Comparison of ENCODE assay signal across 1 cellular context in the genomic region with DNA sequence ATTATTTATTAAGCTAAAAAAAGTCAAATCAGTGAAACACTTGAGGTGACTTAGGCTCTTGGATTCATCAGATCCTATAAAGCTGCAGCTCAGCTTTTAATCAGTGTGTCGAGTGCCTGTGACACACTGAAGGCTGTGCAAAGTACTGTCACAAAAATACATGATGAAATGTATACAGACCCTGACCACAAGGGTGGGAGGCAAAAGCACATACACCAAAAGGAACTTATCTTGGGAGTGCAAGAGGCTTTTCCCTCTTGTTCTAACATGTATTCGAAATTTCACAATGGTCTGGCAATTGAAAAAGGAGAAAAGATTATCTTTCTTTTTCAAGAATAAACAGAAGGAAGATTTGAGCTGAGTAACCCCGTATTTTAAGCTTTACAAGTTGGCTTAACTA.
TF ChIP-seq lines count a peak whose summit lies in the region.

No MANE protein-coding gene starts in this region.

TF ChIP-seq in K562, 482 proteins besides CTCF, POLR2A, EP300 and RAD21 (continued from another document and continues in another):
- TF ChIP-seq, protein P1, sequence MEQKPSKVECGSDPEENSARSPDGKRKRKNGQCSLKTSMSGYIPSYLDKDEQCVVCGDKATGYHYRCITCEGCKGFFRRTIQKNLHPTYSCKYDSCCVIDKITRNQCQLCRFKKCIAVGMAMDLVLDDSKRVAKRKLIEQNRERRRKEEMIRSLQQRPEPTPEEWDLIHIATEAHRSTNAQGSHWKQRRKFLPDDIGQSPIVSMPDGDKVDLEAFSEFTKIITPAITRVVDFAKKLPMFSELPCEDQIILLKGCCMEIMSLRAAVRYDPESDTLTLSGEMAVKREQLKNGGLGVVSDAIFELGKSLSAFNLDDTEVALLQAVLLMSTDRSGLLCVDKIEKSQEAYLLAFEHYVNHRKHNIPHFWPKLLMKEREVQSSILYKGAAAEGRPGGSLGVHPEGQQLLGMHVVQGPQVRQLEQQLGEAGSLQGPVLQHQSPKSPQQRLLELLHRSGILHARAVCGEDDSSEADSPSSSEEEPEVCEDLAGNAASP (IDR thresholded peaks at IDR 0.05): no peak
- TF ChIP-seq ZNF217 (CRISPR knock-in tag; IDR thresholded peaks at IDR 0.05) (no peak), NR3C1 (CRISPR knock-in tag; IDR thresholded peaks at IDR 0.05) (no peak), ATF4 (CRISPR knock-in tag; IDR thresholded peaks at IDR 0.05) (peak; percentile 70; the same call in 1 of the 2 replicates), KLF16 (IDR thresholded peaks at IDR 0.05) (peak; percentile 27; the same call in 1 of the 2 replicates), FOXP4 (CRISPR knock-in tag; IDR thresholded peaks at IDR 0.05; ENCODE audit: borderline replicate concordance) (no peak), E4F1 (CRISPR knock-in tag; IDR thresholded peaks at IDR 0.05; ENCODE audit: borderline replicate concordance) (no peak), ETS2 (tag; IDR thresholded peaks at IDR 0.05; ENCODE audit: borderline replicate concordance, poor library complexity, severe bottlenecking) (no peak), HLTF (IDR thresholded peaks at IDR 0.05) (no peak), CC2D1A (IDR thresholded peaks at IDR 0.05) (no peak), BDP1 (IDR thresholded peaks at IDR 0.05; ENCODE audit: insufficient read depth, insufficient read length) (no peak), PHF8 (IDR thresholded peaks at IDR 0.05; ENCODE audit: borderline replicate concordance, low read length) (no peak), ZFP1 (CRISPR knock-in tag; IDR thresholded peaks at IDR 0.05) (no peak), AFF4 (CRISPR knock-in tag; IDR thresholded peaks at IDR 0.05) (no peak), CEBPB (tag; IDR thresholded peaks at IDR 0.05) (peak; percentile 82), MAZ (CRISPR knock-in tag; conservative IDR thresholded peaks at IDR 0.05 in 1 of 2, IDR thresholded peaks at IDR 0.05 in 1 of 2) (0 out of 4 replicates have a peak, but pooled peaks of 1 of the 2 experiments have one; percentile 14), KDM1A (IDR thresholded peaks at IDR 0.05) (peak; percentile 29 to 48; a peak in 3 of 4 replicates), TAF9B (IDR thresholded peaks at IDR 0.05; ENCODE audit: partially characterized antibody) (no peak), NCOA4 (IDR thresholded peaks at IDR 0.05; ENCODE audit: partially characterized antibody) (no peak), RB1 (IDR thresholded peaks at IDR 0.05; ENCODE audit: low read depth) (no peak), ZNF140 (CRISPR knock-in tag; IDR thresholded peaks at IDR 0.05) (no peak), NFIX (CRISPR knock-in tag; IDR thresholded peaks at IDR 0.05; ENCODE audit: low read depth) (no peak), NFE2 (IDR thresholded peaks at IDR 0.05; ENCODE audit: low read depth) (no peak)
- TF ChIP-seq, protein P2, sequence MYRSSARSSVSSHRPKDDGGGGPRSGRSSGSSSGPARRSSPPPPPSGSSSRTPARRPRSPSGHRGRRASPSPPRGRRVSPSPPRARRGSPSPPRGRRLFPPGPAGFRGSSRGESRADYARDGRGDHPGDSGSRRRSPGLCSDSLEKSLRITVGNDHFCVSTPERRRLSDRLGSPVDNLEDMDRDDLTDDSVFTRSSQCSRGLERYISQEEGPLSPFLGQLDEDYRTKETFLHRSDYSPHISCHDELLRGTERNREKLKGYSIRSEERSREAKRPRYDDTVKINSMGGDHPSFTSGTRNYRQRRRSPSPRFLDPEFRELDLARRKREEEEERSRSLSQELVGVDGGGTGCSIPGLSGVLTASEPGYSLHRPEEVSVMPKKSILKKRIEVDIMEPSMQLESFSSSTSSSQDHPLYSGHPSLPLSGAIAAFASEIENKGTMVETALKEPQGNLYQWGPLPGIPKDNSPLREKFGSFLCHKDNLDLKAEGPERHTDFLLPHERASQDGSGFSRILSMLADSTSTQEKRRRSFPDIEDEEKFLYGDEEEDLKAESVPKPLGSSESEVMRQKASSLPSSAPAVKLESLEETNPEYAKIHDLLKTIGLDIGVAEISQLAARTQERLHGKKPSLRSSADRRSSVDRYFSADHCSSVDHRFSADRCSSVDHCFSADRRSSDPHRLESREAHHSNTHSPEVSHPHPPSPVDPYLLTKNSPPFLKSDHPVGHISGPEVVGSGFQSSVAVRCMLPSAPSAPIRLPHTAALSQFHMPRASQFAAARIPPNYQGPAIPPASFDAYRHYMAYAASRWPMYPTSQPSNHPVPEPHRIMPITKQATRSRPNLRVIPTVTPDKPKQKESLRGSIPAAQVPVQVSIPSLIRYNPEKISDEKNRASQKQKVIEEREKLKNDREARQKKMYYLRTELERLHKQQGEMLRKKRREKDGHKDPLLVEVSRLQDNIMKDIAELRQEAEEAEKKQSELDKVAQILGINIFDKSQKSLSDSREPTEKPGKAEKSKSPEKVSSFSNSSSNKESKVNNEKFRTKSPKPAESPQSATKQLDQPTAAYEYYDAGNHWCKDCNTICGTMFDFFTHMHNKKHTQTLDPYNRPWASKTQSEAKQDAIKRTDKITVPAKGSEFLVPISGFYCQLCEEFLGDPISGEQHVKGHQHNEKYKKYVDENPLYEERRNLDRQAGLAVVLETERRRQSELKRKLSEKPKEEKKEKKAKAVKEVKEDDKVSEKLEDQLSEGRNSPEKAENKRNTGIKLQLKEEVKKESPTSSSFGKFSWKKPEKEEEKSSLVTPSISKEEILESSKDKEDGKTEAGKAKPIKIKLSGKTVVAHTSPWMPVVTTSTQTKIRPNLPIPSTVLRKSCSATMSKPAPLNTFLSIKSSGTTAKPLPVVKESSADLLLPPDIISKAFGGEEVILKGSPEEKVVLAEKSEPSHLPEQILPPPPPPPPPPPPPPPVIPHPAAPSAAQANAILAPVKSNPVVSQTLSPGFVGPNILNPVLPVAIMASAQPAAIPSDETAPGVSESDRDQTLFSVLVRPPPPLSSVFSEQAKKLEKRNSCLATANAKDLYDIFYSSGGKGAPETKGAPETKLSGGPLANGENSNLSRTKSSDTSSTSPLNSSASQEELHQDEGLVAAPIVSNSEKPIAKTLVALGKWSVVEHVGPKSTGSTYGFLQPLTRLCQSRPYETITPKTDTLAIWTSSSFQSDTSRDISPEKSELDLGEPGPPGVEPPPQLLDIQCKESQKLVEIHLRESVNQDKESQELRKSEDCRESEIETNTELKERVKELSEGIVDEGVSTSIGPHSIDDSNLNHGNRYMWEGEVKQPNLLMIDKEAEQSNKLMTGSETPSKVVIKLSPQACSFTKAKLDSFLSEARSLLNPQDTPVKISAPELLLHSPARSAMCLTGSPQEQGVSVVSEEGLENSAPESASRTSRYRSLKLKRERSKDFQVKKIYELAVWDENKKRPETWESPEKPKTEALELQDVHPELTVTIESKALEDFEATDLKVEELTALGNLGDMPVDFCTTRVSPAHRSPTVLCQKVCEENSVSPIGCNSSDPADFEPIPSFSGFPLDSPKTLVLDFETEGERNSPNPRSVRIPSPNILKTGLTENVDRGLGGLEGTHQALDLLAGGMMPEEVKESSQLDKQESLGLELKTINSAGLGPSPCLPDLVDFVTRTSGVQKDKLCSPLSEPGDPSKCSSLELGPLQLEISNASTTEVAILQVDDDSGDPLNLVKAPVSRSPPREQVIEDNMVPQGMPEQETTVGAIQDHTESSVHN (IDR thresholded peaks at IDR 0.05; ENCODE audit: borderline replicate concordance in 1 of 2, low read depth in 1 of 2): no peak
- TF ChIP-seq, protein P3, sequence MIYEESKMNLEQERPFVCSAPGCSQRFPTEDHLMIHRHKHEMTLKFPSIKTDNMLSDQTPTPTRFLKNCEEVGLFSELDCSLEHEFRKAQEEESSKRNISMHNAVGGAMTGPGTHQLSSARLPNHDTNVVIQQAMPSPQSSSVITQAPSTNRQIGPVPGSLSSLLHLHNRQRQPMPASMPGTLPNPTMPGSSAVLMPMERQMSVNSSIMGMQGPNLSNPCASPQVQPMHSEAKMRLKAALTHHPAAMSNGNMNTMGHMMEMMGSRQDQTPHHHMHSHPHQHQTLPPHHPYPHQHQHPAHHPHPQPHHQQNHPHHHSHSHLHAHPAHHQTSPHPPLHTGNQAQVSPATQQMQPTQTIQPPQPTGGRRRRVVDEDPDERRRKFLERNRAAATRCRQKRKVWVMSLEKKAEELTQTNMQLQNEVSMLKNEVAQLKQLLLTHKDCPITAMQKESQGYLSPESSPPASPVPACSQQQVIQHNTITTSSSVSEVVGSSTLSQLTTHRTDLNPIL (CRISPR knock-in tag; IDR thresholded peaks at IDR 0.05): no peak
